ENCODE assay signal across 10 cellular contexts in the genomic region with DNA sequence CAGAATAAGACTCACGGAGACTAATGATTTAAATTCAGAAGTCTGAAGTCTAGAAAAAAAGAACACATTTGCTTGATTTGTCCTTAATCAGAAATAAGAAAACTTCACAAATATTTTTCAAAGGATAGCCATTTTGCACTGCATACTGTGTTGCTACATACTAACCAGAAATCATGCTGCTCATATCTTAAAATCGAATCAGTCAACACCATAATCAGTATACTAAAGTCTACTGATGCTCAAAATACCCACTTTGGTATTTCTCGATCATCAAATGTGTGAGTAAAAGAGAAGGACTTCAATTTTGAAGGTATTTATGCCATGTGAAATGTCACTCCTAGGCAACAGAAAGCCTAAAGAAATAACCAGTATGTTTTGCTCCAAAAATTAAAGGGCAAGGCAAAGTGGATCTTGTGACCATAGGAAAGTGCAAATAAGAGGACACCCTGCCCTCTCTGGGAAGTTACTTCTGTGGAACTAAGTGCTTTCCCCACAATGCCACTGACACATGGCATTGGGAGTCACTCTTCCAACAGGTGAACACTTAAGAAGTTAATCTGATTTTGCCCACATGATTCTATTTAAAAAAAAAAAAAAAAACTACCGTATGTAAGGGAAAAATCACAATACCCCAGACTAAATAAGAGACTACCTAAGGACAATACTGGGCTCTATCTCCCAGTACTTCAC. TPM values are rescaled to one million over a fixed set of nuclear protein-coding genes. Genes with fewer than 3 reads are reported as not detected.
DNase-seq lines count a peak whose midpoint lies in the region; ATAC-seq, FAIRE-seq and TF ChIP-seq lines count a peak whose summit lies in the region.
"Had no signal": no experiment of that assay in that cellular context is flagged by ENCODE, and none has a peak within 500 bp of the region (broad histone marks: within the 10 kb centered on the region; RNA-seq: fewer than 3 reads in every experiment).

No MANE protein-coding gene starts in this region.

- peak overlapping the region; percentile 68 for H3K9ac ChIP-seq in endothelial cell of umbilical vein (replicated peaks; ENCODE audit: extremely low read depth, insufficient read depth, low read length)

- intact Hi-C loops in Panc1 (cut with micrococcal nuclease; ENCODE audit: unreplicated experiment) = no loop called here
- intact Hi-C loops in endothelial cell of umbilical vein (cut with micrococcal nuclease) = no loop called here
- intact Hi-C loops in prostate gland (cut with DNase I) = loop anchor here (5.0 kb wide), 1 partner anchor 46 kb away; no protein-coding TSS in a partner anchor
- intact Hi-C loops in posterior vena cava (cut with DNase I) = loop anchor here (5.0 kb wide), 1 partner anchor 91 kb away; no protein-coding TSS in a partner anchor

- ATAC-seq in Panc1 = no peak

- no peak overlapping the region for H2AFZ ChIP-seq in endothelial cell of umbilical vein (ENCODE audit: low read depth, low read length)

- TF ChIP-seq CTCF in DOHH2 (IDR thresholded peaks at IDR 0.05; ENCODE audit: low read depth, low read length, poor library complexity, severe bottlenecking) = no peak
- TF ChIP-seq CTCF in Panc1 (IDR thresholded peaks at IDR 0.05) = no peak
- TF ChIP-seq CTCF in endothelial cell of umbilical vein (IDR thresholded peaks at IDR 0.05; ENCODE audit: extremely low read depth in 1 of 2, insufficient read depth in 1 of 2, low read depth in 1 of 2, low read length in 2 of 2) = no peak
- no peak for TF ChIP-seq CTCF in prostate gland (IDR thresholded peaks at IDR 0.05)

- TF ChIP-seq POLR2A in endothelial cell of umbilical vein (IDR thresholded peaks at IDR 0.05; ENCODE audit: low read depth, low read length) (no peak), prostate gland (IDR thresholded peaks at IDR 0.05) (no peak)

- H3K27ac ChIP-seq in DOHH2 (ENCODE audit: low read depth, low read length) (peak overlapping the region; percentile 97), Panc1 (ENCODE audit: low read length) (no peak overlapping the region), endothelial cell of umbilical vein (ENCODE audit: insufficient read depth, low read depth, low read length) (no peak overlapping the region), prostate gland (peak overlapping the region; percentile 92 to 97)

- POLR2A ChIA-PET in Panc1 (lab: Charles Lee) = no interaction called here
- POLR2A ChIA-PET in endothelial cell of umbilical vein (lab: Charles Lee) = no interaction called here

- H3K27me3 ChIP-seq in DOHH2 (ENCODE audit: control insufficient read depth, low read length) (peaks cover under 1% of the 10 kb centered on the region), Panc1 (ENCODE audit: control insufficient read depth, insufficient read depth, low read length) (peaks cover 8% of the 10 kb centered on the region), endothelial cell of umbilical vein (ENCODE audit: control insufficient read depth in 2 of 2, insufficient read depth in 2 of 2, low read length in 2 of 2) (peaks cover 4 to 12% of the 10 kb centered on the region in 2 experiments), prostate gland (replicated peaks; ENCODE audit: insufficient read depth) (no peaks in the 10 kb centered on the region)

- H3K9me2 ChIP-seq in DOHH2 (replicated peaks; ENCODE audit: control insufficient read depth, low read length) = no peaks in the 10 kb centered on the region

- CTCF ChIA-PET in Panc1 (lab: Charles Lee) (interaction anchor here (0.6 kb wide), 1 partner anchor 11 kb away, joined by 4 read pairs; no protein-coding TSS in a partner anchor), endothelial cell of umbilical vein (lab: Charles Lee) (interaction anchor here (0.9 to 2.6 kb wide), 2 partner anchors 40 to 90 kb away, joined by 3 to 10 read pairs; no protein-coding TSS in a partner anchor)

- peaks cover 29% of the 10 kb centered on the region for H3F3A ChIP-seq in DOHH2 (ENCODE audit: control insufficient read depth, insufficient read depth)

- peak overlapping the region; percentile 91 for H3K4me2 ChIP-seq in DOHH2 (ENCODE audit: low read length)
- H3K4me2 ChIP-seq in endothelial cell of umbilical vein (ENCODE audit: insufficient read depth, low read length) = peak overlapping the region; percentile 87

- no peaks in the 10 kb centered on the region for H3K9me3 ChIP-seq in DOHH2 (ENCODE audit: control insufficient read depth, insufficient read depth, low read length)
- no peaks in the 10 kb centered on the region for H3K9me3 ChIP-seq in Panc1 (ENCODE audit: control insufficient read depth, insufficient read depth, low read depth, low read length)
- H3K9me3 ChIP-seq in endothelial cell of umbilical vein (replicated peaks; ENCODE audit: control insufficient read depth, insufficient read depth, low read length) = no peaks in the 10 kb centered on the region
- H3K9me3 ChIP-seq in prostate gland = no peaks in the 10 kb centered on the region

- FAIRE-seq in endothelial cell of umbilical vein (lab: Jason Lieb, UNC) = no peak

- H3K4me1 ChIP-seq in DOHH2 (ENCODE audit: control insufficient read depth, low read length) = peaks cover 55% of the 10 kb centered on the region
- H3K4me1 ChIP-seq in Panc1 (ENCODE audit: control insufficient read depth, insufficient read depth, low read length) = peaks cover 3% of the 10 kb centered on the region; the same call in 1 of the 2 replicates
- peaks cover 17% of the 10 kb centered on the region for H3K4me1 ChIP-seq in endothelial cell of umbilical vein (ENCODE audit: control insufficient read depth, extremely low read depth, insufficient read depth, low read length)
- peaks cover 27% of the 10 kb centered on the region for H3K4me1 ChIP-seq in prostate gland (replicated peaks)

- peaks cover 80% of the 10 kb centered on the region for H3K79me2 ChIP-seq in DOHH2 (ENCODE audit: control insufficient read depth, low read length)
- H3K79me2 ChIP-seq in endothelial cell of umbilical vein (ENCODE audit: control insufficient read depth, insufficient read depth, low read length) = peaks cover 56% of the 10 kb centered on the region

- 35% methylated on average over 4 of the region's 4 CpGs for WGBS in prostate gland

- H3K36me3 ChIP-seq in DOHH2 (ENCODE audit: control insufficient read depth, low read length) (peaks cover 50% of the 10 kb centered on the region), Panc1 (ENCODE audit: control insufficient read depth, insufficient read depth, low read length) (no peaks in the 10 kb centered on the region; the same call in 1 of the 2 replicates), endothelial cell of umbilical vein (ENCODE audit: control insufficient read depth in 2 of 2, extremely low read depth in 1 of 2, insufficient read depth in 2 of 2, low read length in 2 of 2) (no peaks in the 10 kb centered on the region), prostate gland (no peaks in the 10 kb centered on the region)

- peak overlapping the region; percentile 80 for H3K4me3 ChIP-seq in DOHH2 (ENCODE audit: low read length)
- H3K4me3 ChIP-seq in Panc1 (ENCODE audit: low read depth in 2 of 2, low read length in 2 of 2) = no peak overlapping the region
- H3K4me3 ChIP-seq in endothelial cell of umbilical vein (replicated peaks in 1 of 3; ENCODE audit: insufficient read depth in 1 of 3, low read depth in 1 of 3, low read length in 3 of 3) = peak overlapping the region in 2 of 3 experiments; percentile 70 to 93
- peak overlapping the region; percentile 98 to 99 for H3K4me3 ChIP-seq in prostate gland

- dilution Hi-C loops in endothelial cell of umbilical vein (cut with MboI; ENCODE audit: extremely low pct_ligation_motif_present, low sequenced_read_pairs) = no loop called here

- DNase-seq in Panc1 (ENCODE audit: low read depth, low spot score) (no peak), endothelial cell of umbilical vein (ENCODE audit: low read depth, low spot score) (peak; percentile 48), prostate gland (ENCODE audit: low spot score) (peak; percentile 49), NCI-H2171 treated with DMSO at 0.1 percent for 48 hours (lab: John Stamatoyannopoulos, UW) (no peak), posterior vena cava (ENCODE audit: low spot score) (no peak), NCI-H1436 (lab: John Stamatoyannopoulos, UW) (no peak)
- DNase-seq in activated CD4-positive, CD25-positive, alpha-beta regulatory T cell (lab: John Stamatoyannopoulos, UW) = no peak
- DNase-seq: GOT3, KBM-7 had no signal

- no peaks in the 10 kb centered on the region for H4K20me1 ChIP-seq in DOHH2 (ENCODE audit: control insufficient read depth, insufficient read depth, low read depth, low read length)
- no peaks in the 10 kb centered on the region for H4K20me1 ChIP-seq in endothelial cell of umbilical vein (replicated peaks; ENCODE audit: control insufficient read depth, extremely low read depth, insufficient read depth, low read length)

- in situ Hi-C loops in Panc1 (cut with HindIII; ENCODE audit: low pct_unique_long_range_greater_than_20kb, low sequenced_read_pairs) = no loop called here

- no peaks in the 10 kb centered on the region for H3K9me1 ChIP-seq in endothelial cell of umbilical vein (replicated peaks; ENCODE audit: control insufficient read depth, extremely low read depth, insufficient read depth, low read length)

- BruUV-seq in Panc1 (replicated peaks; lab: Mats Ljungman, UMichigan) = TSS peak; percentile 66
- BruUV-seq in endothelial cell of umbilical vein (replicated peaks; lab: Mats Ljungman, UMichigan) = no TSS peak

TF ChIP-seq in endothelial cell of umbilical vein, 7 proteins besides CTCF, POLR2A, EP300 and RAD21:
- no peak for TF ChIP-seq POLR2AphosphoS5 (IDR thresholded peaks at IDR 0.05; ENCODE audit: insufficient read depth, low read depth, low read length)
TF ChIP-seq in endothelial cell of umbilical vein: peak in this region for 0.

RNA-seq across cellular contexts. Expression of a gene that starts 2.7 kb away (rescaled TPM):
- 5.3 TPM for total RNA-seq in Panc1 (2021; ENCODE audit: unreplicated experiment)
- 5.2 TPM for polyA plus RNA-seq in Panc1 (2012; ENCODE audit: insufficient read length)
- total RNA-seq in endothelial cell of umbilical vein = 42.0 and 52.2 TPM in 2 replicates
- 42.9 and 50.3 TPM in 2 replicates for polyA plus RNA-seq in endothelial cell of umbilical vein
- polyA plus RNA-seq in endothelial cell of umbilical vein (2011; cell fraction: cytosol; rRNA removed) = 39.7 and 42.1 TPM in 2 replicates
- polyA plus RNA-seq in endothelial cell of umbilical vein (2011; cell fraction: nucleus; rRNA removed) = 95.9 and 117 TPM in 2 replicates
- polyA plus RNA-seq in endothelial cell of umbilical vein (2012) = 27.0 and 38.8 TPM in 2 replicates
- polyA minus RNA-seq in endothelial cell of umbilical vein = 133 and 193 TPM in 2 replicates
- 1.8 TPM for polyA minus RNA-seq in endothelial cell of umbilical vein (2011; cell fraction: cytosol; rRNA and poly(A)+ RNA removed)
- polyA minus RNA-seq in endothelial cell of umbilical vein (2011; cell fraction: nucleus; rRNA and poly(A)+ RNA removed) = 67.0 and 113 TPM in 2 replicates
- total RNA-seq in prostate gland = 100 to 1,000 TPM; 119 to 186 TPM
- total RNA-seq in posterior vena cava = 10 to 100 TPM; 55.7 to 83.8 TPM

Comparison
In these comparisons a context has a peak if more than half of its experiments do, and no peak if none do; other contexts are left out.
1. H3K27ac ChIP-seq: peak in DOHH2 (single experiment) and prostate gland (2 of 2); none in Panc1 (single experiment) and endothelial cell of umbilical vein (single experiment).
2. H3K4me3 ChIP-seq: peak in DOHH2 (single experiment), endothelial cell of umbilical vein (2 of 3) and prostate gland (2 of 2); none in Panc1 (0 of 2).
3. DNase-seq: peak in endothelial cell of umbilical vein (single experiment) and prostate gland (single experiment); none in Panc1 (single experiment), NCI-H2171 treated with DMSO at 0.1 percent for 48 hours (single experiment), posterior vena cava (single experiment), activated CD4-positive, CD25-positive, alpha-beta regulatory T cell (0 of 4) and NCI-H1436 (single experiment).
4. intact Hi-C loops: an anchor here in prostate gland (5.0 kb wide) and posterior vena cava (5.0 kb wide); none called in Panc1 and endothelial cell of umbilical vein.